Comparison of ENCODE assay signal across 8 cellular contexts in genomic region chr9:19408316-19408692, GRCh38. TPM values are rescaled to one million over a fixed set of nuclear protein-coding genes. Genes with fewer than 3 reads are reported as not detected.
DNase-seq lines count a peak whose midpoint lies in the region; ATAC-seq and TF ChIP-seq lines count a peak whose summit lies in the region.

No MANE protein-coding gene starts in this region.

- 0 out of 2 replicates have a peak, but pooled peaks have one; percentile 3 for ATAC-seq in HCT116
- ATAC-seq in naive thymus-derived CD8-positive, alpha-beta T cell = peak in 1 of 2 donors; percentile 10

- POLR2A ChIA-PET in HCT116 (lab: Charles Lee) = interaction anchor here (0.9 to 1.2 kb wide), 2 partner anchors 33 to 359 kb away, joined by 3 read pairs; partner anchors contain the start of gene RRAGA
- POLR2A ChIA-PET in naive thymus-derived CD8-positive, alpha-beta T cell (lab: Charles Lee) = interaction anchor here (1.4 to 5.2 kb wide), 3 partner anchors 27 to 357 kb away, joined by 3 to 32 read pairs (median 4); partner anchors contain the start of gene RPS6

- DNase-seq in D341Med (ENCODE audit: low spot score) (peak; percentile 38), HCT116 (ENCODE audit: low read depth, low spot score) (no peak), SK-N-MC (ENCODE audit: low read depth, low spot score) (no peak), endodermal cell (no peak), NCI-H510A (lab: John Stamatoyannopoulos, UW) (no peak), NCI-H524 treated with DMSO at 0.1 percent for 48 hours (lab: John Stamatoyannopoulos, UW) (no peak), medulla oblongata (ENCODE audit: extremely low spot score) (no peak)
- no peak for DNase-seq in naive thymus-derived CD8-positive, alpha-beta T cell

- H3K4me2 ChIP-seq in HCT116 (ENCODE audit: low read length) = peak overlapping the region; percentile 100

- intact Hi-C loops in HCT116 (cut with micrococcal nuclease) = loop anchor here (1.0 kb wide), 1 partner anchor 28 kb away; the partner anchor contains the start of gene RPS6

- H3K27me3 ChIP-seq in HCT116 (ENCODE audit: insufficient read depth, low read length) (no peaks in the 10 kb centered on the region), endodermal cell (ENCODE audit: control insufficient read depth, insufficient read depth, low read length, poor library complexity, severe bottlenecking) (peaks cover 15% of the 10 kb centered on the region)

- TF ChIP-seq RAD21 in HCT116 (IDR thresholded peaks at IDR 0.05; ENCODE audit: low read depth) = no peak

- no peak for TF ChIP-seq POLR2A in HCT116 (IDR thresholded peaks at IDR 0.05; ENCODE audit: borderline replicate concordance, extremely low read depth, insufficient read depth, insufficient read length)

- H3K4me3 ChIP-seq in HCT116 (replicated peaks in 1 of 2; ENCODE audit: low read depth in 1 of 2, low read length in 2 of 2) = peak overlapping the region in 1 of 2 experiments; percentile 88; a peak in 1 of 4 replicates
- H3K4me3 ChIP-seq in SK-N-MC = peak overlapping the region; percentile 91
- H3K4me3 ChIP-seq in endodermal cell (ENCODE audit: low read length) = peak overlapping the region; percentile 92

- no peaks in the 10 kb centered on the region for H3K9me2 ChIP-seq in HCT116 (ENCODE audit: insufficient read depth)

- H3K27ac Mint-ChIP-seq in endodermal cell = no peak overlapping the region
- H3K27ac Mint-ChIP-seq in naive thymus-derived CD8-positive, alpha-beta T cell = peak overlapping the region in 8 of 10 donors; percentile 14 to 91 (median 64)

- H3K27ac ChIP-seq in HCT116 (ENCODE audit: low read depth, low read length) (no peak overlapping the region), SK-N-MC (no peak overlapping the region), endodermal cell (ENCODE audit: low read depth, low read length) (no peak overlapping the region)

- TF ChIP-seq CTCF in HCT116 (IDR thresholded peaks at IDR 0.05 in 2 of 3, conservative IDR thresholded peaks at IDR 0.05 in 1 of 3; ENCODE audit: borderline replicate concordance in 1 of 3, insufficient read depth in 1 of 3, low read depth in 2 of 3, low read length in 2 of 3) (no peak), endodermal cell (conservative IDR thresholded peaks at IDR 0.05) (no peak)

- H2AFZ ChIP-seq in HCT116 (ENCODE audit: low read depth, low read length, poor library complexity, severe bottlenecking) = no peak overlapping the region

- H3K36me3 ChIP-seq in HCT116 (ENCODE audit: control insufficient read depth in 1 of 2, insufficient read depth in 2 of 2, low read length in 2 of 2) (no peaks in the 10 kb centered on the region), SK-N-MC (ENCODE audit: insufficient read depth, low read length) (no peaks in the 10 kb centered on the region), endodermal cell (ENCODE audit: control insufficient read depth, insufficient read depth, low read length) (no peaks in the 10 kb centered on the region)

- H3K9me3 ChIP-seq in HCT116 (ENCODE audit: control insufficient read depth in 1 of 2, insufficient read depth in 1 of 2, low read depth in 1 of 2, low read length in 2 of 2) = no peaks in the 10 kb centered on the region
- H3K9me3 ChIP-seq in SK-N-MC (ENCODE audit: low read depth, low read length) = 0 out of 2 replicates have a peak, but pooled peaks cover 3% of the 10 kb centered on the region
- peaks cover 10% of the 10 kb centered on the region for H3K9me3 ChIP-seq in endodermal cell (ENCODE audit: control insufficient read depth, low read length)

- no peaks in the 10 kb centered on the region for H3K79me2 ChIP-seq in HCT116 (ENCODE audit: insufficient read depth, low read length)

- no TSS peak for BruUV-seq in HCT116 (replicated peaks; lab: Mats Ljungman, UMichigan)

- CTCF ChIA-PET in HCT116 (lab: Charles Lee) = no interaction called here

- no peaks in the 10 kb centered on the region for H4K20me1 ChIP-seq in HCT116 (ENCODE audit: insufficient read depth)

- peaks cover 8% of the 10 kb centered on the region for H3K4me1 Mint-ChIP-seq in endodermal cell
- H3K4me1 Mint-ChIP-seq in naive thymus-derived CD8-positive, alpha-beta T cell = peaks cover 9 to 23% (median 16%) of the 10 kb centered on the region in 4 donors

- peaks cover 29% of the 10 kb centered on the region for H3K27me3 Mint-ChIP-seq in endodermal cell (ENCODE audit: insufficient read depth)
- H3K27me3 Mint-ChIP-seq in naive thymus-derived CD8-positive, alpha-beta T cell = no peaks in the 10 kb centered on the region

- RAD21 ChIA-PET in HCT116 (lab: Charles Lee; ENCODE audit: low non-redundant PET in 1 of 2, low total read pairs in 2 of 2, uncharacterized antibody in 2 of 2, unreplicated experiment in 2 of 2) = no interaction called here

- peak overlapping the region; percentile 80 for H3K4me3 Mint-ChIP-seq in endodermal cell
- H3K4me3 Mint-ChIP-seq in naive thymus-derived CD8-positive, alpha-beta T cell = peak overlapping the region; percentile 90 to 96 (median 94)

- H3K36me3 Mint-ChIP-seq in endodermal cell (ENCODE audit: low read depth) = no peaks in the 10 kb centered on the region
- H3K36me3 Mint-ChIP-seq in naive thymus-derived CD8-positive, alpha-beta T cell = peaks cover 0 to 13% (median 0%) of the 10 kb centered on the region in 3 donors

- H3K4me1 ChIP-seq in HCT116 (ENCODE audit: control insufficient read depth in 1 of 2, insufficient read depth in 2 of 2, low read length in 2 of 2) (peaks cover 9 to 29% of the 10 kb centered on the region in 2 experiments), endodermal cell (ENCODE audit: control insufficient read depth, insufficient read depth, low read length) (no peaks in the 10 kb centered on the region)

- WGBS in endodermal cell (ENCODE audit: insufficient coverage in 1 of 2, insufficient read length in 1 of 2), 2 experiments = 46 to 75% methylated on average over 15 to 20 of the region's 20 CpGs

- H3K9me3 Mint-ChIP-seq in endodermal cell = peaks cover 10% of the 10 kb centered on the region
- peaks cover 0 to 7% (median 0%) of the 10 kb centered on the region in 9 donors for H3K9me3 Mint-ChIP-seq in naive thymus-derived CD8-positive, alpha-beta T cell

- H3K9ac ChIP-seq in HCT116 (ENCODE audit: low read length) = no peak overlapping the region
- no peak overlapping the region for H3K9ac ChIP-seq in SK-N-MC (ENCODE audit: insufficient read length)
- H3K9ac ChIP-seq in endodermal cell (ENCODE audit: extremely low read depth, low read length, poor library complexity, severe bottlenecking) = no peak overlapping the region

TF ChIP-seq in HCT116, 20 proteins besides CTCF, POLR2A, EP300 and RAD21:
- TF ChIP-seq REST (IDR thresholded peaks at IDR 0.05; ENCODE audit: low read depth) = no peak
- TF ChIP-seq TCF7L2 (IDR thresholded peaks at IDR 0.05; ENCODE audit: borderline replicate concordance, extremely low read depth, insufficient read depth, insufficient read length) = no peak

RNA-seq across cellular contexts. Expression of gene ACER2, which starts 0.5 kb away (rescaled TPM):
- total RNA-seq in HCT116 (2021; ENCODE audit: unreplicated experiment) (4.3 TPM), endodermal cell (1 to 10 TPM; 2.3 to 2.4 TPM)
- polyA plus RNA-seq in HCT116 (2012) = 1.2 and 1.4 TPM in 2 replicates
- polyA plus RNA-seq in endodermal cell (2013, experiment 1 of 2) = 4.7 TPM
- polyA plus RNA-seq in endodermal cell (2013, experiment 2 of 2) = 4.7 TPM
- 1 to 10 TPM; 4.5 to 5.5 TPM for total RNA-seq in naive thymus-derived CD8-positive, alpha-beta T cell
- 1 to 10 TPM in 1 of 3 donors, under 1 TPM in 2; 0.51 to 1.2 (median 0.80) TPM for polyA plus RNA-seq in naive thymus-derived CD8-positive, alpha-beta T cell

RNA-seq across cellular contexts. Expression of gene RPS6, which starts 28.3 kb away (rescaled TPM):
- total RNA-seq in HCT116 (2021; ENCODE audit: unreplicated experiment) = 2,712 TPM
- polyA plus RNA-seq in HCT116 (2012) = 2,611 and 2,853 TPM in 2 replicates
- total RNA-seq in endodermal cell = 1,000 to 10,000 TPM; 1,918 to 2,261 TPM
- 1,869 TPM for polyA plus RNA-seq in endodermal cell (2013, experiment 1 of 2)
- 1,884 TPM for polyA plus RNA-seq in endodermal cell (2013, experiment 2 of 2)
- total RNA-seq in naive thymus-derived CD8-positive, alpha-beta T cell = 1,000 to 10,000 TPM; 4,259 to 4,314 TPM
- polyA plus RNA-seq in naive thymus-derived CD8-positive, alpha-beta T cell = 1,000 to 10,000 TPM; 3,702 to 4,381 (median 4,381) TPM
